Comparison of ENCODE assay signal across 8 cellular contexts in the genomic region with DNA sequence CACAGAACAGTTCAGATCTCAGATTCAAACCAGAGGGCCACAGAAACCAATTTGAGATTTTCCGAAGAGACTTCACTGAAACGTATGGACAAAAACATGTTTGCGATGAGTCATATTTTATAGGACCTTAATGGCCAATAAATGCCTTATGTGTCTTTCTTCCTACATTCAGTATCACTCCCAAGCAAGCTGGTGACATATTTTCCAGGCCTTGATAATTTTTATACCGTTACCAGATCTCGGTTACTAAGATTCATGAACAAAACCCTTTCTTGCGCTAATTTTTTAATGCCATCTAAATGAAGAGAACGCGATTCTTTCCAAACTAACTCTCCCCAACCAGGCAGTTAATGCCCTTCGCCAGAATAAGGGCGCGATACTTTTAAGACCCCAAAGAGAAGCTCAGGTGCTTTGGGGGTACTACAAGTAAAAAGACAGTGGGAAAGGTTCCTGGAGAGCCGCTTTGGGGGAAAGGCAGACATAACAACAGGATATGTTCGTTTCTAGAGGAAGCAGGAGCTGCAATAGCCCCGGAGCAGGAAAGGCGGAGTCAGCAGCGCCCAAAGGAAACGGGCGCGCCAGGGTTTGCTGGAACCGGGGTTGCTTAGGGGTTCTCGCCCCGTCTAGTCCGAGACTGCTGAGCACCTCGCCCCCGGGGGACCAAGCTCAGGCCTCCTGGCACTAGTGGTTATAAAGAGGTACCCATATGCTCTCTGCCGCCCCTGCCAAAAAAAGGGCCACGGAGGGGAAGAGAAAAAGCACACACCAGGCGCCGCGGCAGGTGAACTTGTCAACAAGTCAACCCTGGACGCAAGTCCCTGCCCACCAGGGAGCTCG. TPM values are rescaled to one million over a fixed set of nuclear protein-coding genes. Genes with fewer than 3 reads are reported as not detected.
DNase-seq lines count a peak whose midpoint lies in the region; ATAC-seq and TF ChIP-seq lines count a peak whose summit lies in the region.

No MANE protein-coding gene starts in this region.

- peak overlapping the region; percentile 91 for H3K4me2 ChIP-seq in parathyroid adenoma (ENCODE audit: low read length)

- no peaks in the 10 kb centered on the region for H3K9me3 ChIP-seq in adrenal gland (replicated peaks in 1 of 3)
- H3K9me3 ChIP-seq in parathyroid adenoma (ENCODE audit: control insufficient read depth, low read length) = no peaks in the 10 kb centered on the region

- ATAC-seq in HG02759 (IDR thresholded peaks at IDR 0.05; ENCODE audit: unreplicated experiment) (peak; percentile 26), left cardiac atrium (peak; percentile 60 to 70)

- H3K27ac ChIP-seq in adrenal gland (peak overlapping the region in 4 of 5 donors; percentile 1 to 86 (median 58)), parathyroid adenoma (peak overlapping the region; percentile 33)

- H3K79me2 ChIP-seq in parathyroid adenoma = no peaks in the 10 kb centered on the region

- WGBS in adrenal gland, 4 donors = 13 to 21% (median 13%) methylated on average over 22 to 32 of the region's 32 CpGs

- H3K4me3 ChIP-seq in adrenal gland (peak overlapping the region in 2 of 4 donors; percentile 45 to 74), parathyroid adenoma (ENCODE audit: low read depth, low read length) (peak overlapping the region; percentile 82)

- no peak overlapping the region for H3K9ac ChIP-seq in parathyroid adenoma

- TF ChIP-seq POLR2A in adrenal gland (IDR thresholded peaks at IDR 0.05) = no peak

- TF ChIP-seq CTCF in adrenal gland (IDR thresholded peaks at IDR 0.05) (no peak), parathyroid adenoma (IDR thresholded peaks at IDR 0.05) (no peak)

- H3K4me1 ChIP-seq in adrenal gland (replicated peaks in 1 of 2) (peaks cover 6 to 16% of the 10 kb centered on the region in 2 donors), parathyroid adenoma (no peaks in the 10 kb centered on the region)

- DNase-seq in NCI-H1436 (lab: John Stamatoyannopoulos, UW) (peak; percentile 58), NCI-H1436 treated with DMSO at 0.1 percent for 48 hours (lab: John Stamatoyannopoulos, UW) (no peak), NCI-H510A (lab: John Stamatoyannopoulos, UW) (peak; percentile 39), adrenal gland (peak; percentile 16 to 76 (median 37)), left cardiac atrium (peak; percentile 75), H4 (ENCODE audit: low spot score) (no peak)

- H3K27me3 ChIP-seq in adrenal gland (peaks cover 16% of the 10 kb centered on the region), parathyroid adenoma (ENCODE audit: control insufficient read depth, insufficient read depth, low read length) (no peaks in the 10 kb centered on the region)

- intact Hi-C loops in adrenal gland (cut with DNase I) = no loop called here
- intact Hi-C loops in left cardiac atrium (cut with DNase I) = no loop called here

- H3K36me3 ChIP-seq in adrenal gland (replicated peaks in 1 of 2) (no peaks in the 10 kb centered on the region), parathyroid adenoma (ENCODE audit: control insufficient read depth, insufficient read depth, low read length) (no peaks in the 10 kb centered on the region)

- H2AFZ ChIP-seq in parathyroid adenoma = peak overlapping the region; percentile 95

RNA-seq across cellular contexts. Expression of a gene that starts 0.9 kb away (rescaled TPM):
- total RNA-seq in adrenal gland (10 to 100 TPM in 1 of 8 donors, 1 to 10 TPM in 6, not detected in 1; 5.0 to 14.2 (median 5.6) TPM), left cardiac atrium (10 to 100 TPM; 38.3 to 62.5 TPM)
- 10 to 100 TPM in 2 of 3 donors, 1 to 10 TPM in 1; 9.5 to 16.1 (median 13.1) TPM for polyA plus RNA-seq in adrenal gland
- total RNA-seq in H4 (2014; rRNA removed; shearing (Covaris generic)) = 2.6 and 6.4 TPM in 2 replicates

Comparison
In these comparisons a context has a peak if more than half of its experiments do, and no peak if none do; other contexts are left out.
1. DNase-seq: peak in NCI-H1436 (single experiment), NCI-H510A (single experiment), adrenal gland (7 of 7) and left cardiac atrium (single experiment); none in NCI-H1436 treated with DMSO at 0.1 percent for 48 hours (single experiment) and H4 (single experiment).